25 cellular contexts compared by ENCODE assay signal in the genomic region with DNA sequence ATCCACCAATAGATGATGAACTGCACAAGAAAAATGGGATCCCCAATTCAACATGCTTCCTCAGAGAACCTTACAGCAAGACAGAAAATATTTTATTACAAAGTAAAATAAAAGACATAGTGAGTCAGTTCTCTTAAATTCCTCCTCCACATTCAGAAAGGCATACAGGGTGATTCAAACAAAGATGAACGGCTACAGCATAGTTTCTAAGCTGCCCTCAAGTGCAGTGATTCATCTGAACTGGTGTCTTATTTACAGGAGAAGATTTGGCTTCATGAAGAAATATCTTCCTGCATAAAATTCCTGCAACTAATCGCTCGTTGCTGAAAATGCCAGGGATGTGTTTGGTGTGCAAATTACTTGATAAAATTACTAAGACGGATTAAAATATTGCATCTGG.
DNase-seq lines count a peak whose midpoint lies in the region; ATAC-seq, FAIRE-seq and TF ChIP-seq lines count a peak whose summit lies in the region.
"Had no signal": no experiment of that assay in that cellular context is flagged by ENCODE, and none has a peak within 500 bp of the region (broad histone marks: within the 10 kb centered on the region; RNA-seq: fewer than 3 reads in every experiment).

No MANE protein-coding gene starts in this region.

- TF ChIP-seq POLR2A in HepG2 (IDR thresholded peaks at IDR 0.05; ENCODE audit: insufficient read depth in 1 of 2, low read depth in 2 of 2, low read length in 2 of 2): no peak

- H3K27ac ChIP-seq in HepG2 (ENCODE audit: extremely low read length, insufficient read depth, low read length): no peak overlapping the region
- H3K27ac ChIP-seq: BLaER1, hepatocyte, KMS-11, tibial artery had no signal

- no peak for ATAC-seq in GM21381 (IDR thresholded peaks at IDR 0.05; ENCODE audit: unreplicated experiment)
- no peak for ATAC-seq in HepG2
- ATAC-seq: HCT116, left ventricle myocardium superior, natural killer cell, sciatic nerve, T-helper 17 cell had no signal

- H3K9ac ChIP-seq in HepG2 (ENCODE audit: insufficient read depth, low read depth, low read length): no peak overlapping the region
- H3K9ac ChIP-seq: BLaER1, KMS-11 had no signal

- in situ Hi-C loops in HepG2 (cut with HindIII; ENCODE audit: extremely low pct_ligation_motif_present, low pct_unique_long_range_greater_than_20kb): no loop called here

- TF ChIP-seq CTCF in AG10803 (conservative IDR thresholded peaks at IDR 0.05; ENCODE audit: low read length) (no peak), HepG2 (CRISPR knock-in tag; IDR thresholded peaks at IDR 0.05) (no peak)

- no peaks in the 10 kb centered on the region for H4K20me1 ChIP-seq in HepG2 (ENCODE audit: insufficient read depth, low read length)
- H4K20me1 ChIP-seq: BLaER1 had no signal

- H3K79me2 ChIP-seq in HepG2 (ENCODE audit: insufficient read depth, low read length): no peaks in the 10 kb centered on the region
- H3K79me2 ChIP-seq: hepatocyte had no signal

- no peak for FAIRE-seq in HepG2 (lab: Jason Lieb, UNC)
- FAIRE-seq: endothelial cell of umbilical vein had no signal

- DNase-seq in AG10803 (ENCODE audit: low read depth): peak; percentile 78
- peak; percentile 72 for DNase-seq in LHCN-M2 (ENCODE audit: low read depth)
- DNase-seq in dedifferentiated amniotic fluid mesenchymal stem cell (ENCODE audit: extremely low spot score): peak; percentile 74
- DNase-seq in myocyte (ENCODE audit: low read depth): peak; percentile 38
- DNase-seq in mesenteric fat pad (ENCODE audit: low spot score): no peak
- DNase-seq in 8988T: no peak
- DNase-seq in HepG2 (ENCODE audit: low spot score): no peak
- DNase-seq: activated CD4-positive, CD25-positive, alpha-beta regulatory T cell treated with anti-CD3 and anti-CD28 coated beads, Interleukin-2, amount 50 U/mL, for 72 hours; activated CD8-positive, alpha-beta memory T cell treated with anti-CD3 and anti-CD28 coated beads, Interleukin-2, amount 50 U/mL, for 4 hours; activated naive CD4-positive, alpha-beta T cell treated with Interleukin-2 at 50 U/mL for 16 hours; cerebellar nuclear complex; left ventricle myocardium superior; natural killer cell; NCI-H1417; Right ventricle myocardium superior; stimulated activated CD4-positive, alpha-beta T cell treated with anti-CD3 and anti-CD28 coated beads, Interleukin-4, amount 100 ng/mL, for 4 hours; T-helper 17 cell; tibial artery had no signal

- POLR2A ChIA-PET in HepG2 (lab: Yijun Ruan, JAX): no interaction called here

- H3K4me1 ChIP-seq in HepG2 (ENCODE audit: insufficient read depth, low read length): no peaks in the 10 kb centered on the region
- H3K4me1 ChIP-seq: BLaER1, tibial artery had no signal

- no peak overlapping the region for H2AFZ ChIP-seq in HepG2 (ENCODE audit: low read length)
- H2AFZ ChIP-seq: hepatocyte had no signal

- no peak overlapping the region for H3K4me2 ChIP-seq in HepG2 (ENCODE audit: low read depth, low read length)
- H3K4me2 ChIP-seq: BLaER1, hepatocyte, KMS-11 had no signal

- intact Hi-C loops in HepG2 (cut with micrococcal nuclease; ENCODE audit: unreplicated experiment): no loop called here

- BruUV-seq in HepG2 (replicated peaks; lab: Mats Ljungman, UMichigan): no TSS peak

- CTCF ChIA-PET in HepG2 (lab: Yijun Ruan, JAX; ENCODE audit: low intra/inter-chr PET ratio, low total read pairs): no interaction called here

- TF ChIP-seq RAD21 in HepG2 (CRISPR knock-in tag; IDR thresholded peaks at IDR 0.05): no peak

- H3K9me3 ChIP-seq in HepG2 (ENCODE audit: low read length): no peaks in the 10 kb centered on the region
- H3K9me3 ChIP-seq: BLaER1, tibial artery had no signal

- TF ChIP-seq EP300 in HepG2 (IDR thresholded peaks at IDR 0.05; ENCODE audit: low read depth in 2 of 2, low read length in 2 of 2) (no peak), HepG2 (CRISPR knock-in tag; IDR thresholded peaks at IDR 0.05; ENCODE audit: borderline replicate concordance) (no peak)

- H3K27me3 ChIP-seq in HepG2 (ENCODE audit: control insufficient read depth in 1 of 2, insufficient read depth in 2 of 2, low read length in 2 of 2): no peaks in the 10 kb centered on the region
- H3K27me3 ChIP-seq: BLaER1, hepatocyte, tibial artery had no signal

- no peak overlapping the region for H3K4me3 ChIP-seq in AG10803 (ENCODE audit: low read length)
- no peak overlapping the region for H3K4me3 ChIP-seq in HepG2 (replicated peaks in 1 of 3; ENCODE audit: insufficient read depth in 1 of 3, low read depth in 2 of 3, low read length in 3 of 3)
- H3K4me3 ChIP-seq: BLaER1, hepatocyte, tibial artery had no signal

- H3K36me3 ChIP-seq in HepG2 (replicated peaks in 1 of 2; ENCODE audit: control insufficient read depth in 1 of 2, insufficient read depth in 2 of 2, low read length in 2 of 2): no peaks in the 10 kb centered on the region

- 62% methylated on average over 3 of the region's 4 CpGs for WGBS in HepG2 (ENCODE audit: low lambda C conversion rate)

TF ChIP-seq in HepG2, 621 proteins besides CTCF, POLR2A, EP300 and RAD21:
- TF ChIP-seq MEIS2 (CRISPR knock-in tag; IDR thresholded peaks at IDR 0.05): no peak
- TF ChIP-seq TRIM22 (IDR thresholded peaks at IDR 0.05): no peak
- no peak for TF ChIP-seq ZNF496 (CRISPR knock-in tag; IDR thresholded peaks at IDR 0.05; ENCODE audit: insufficient replicate concordance)
- TF ChIP-seq SAP130 (CRISPR knock-in tag; IDR thresholded peaks at IDR 0.05; ENCODE audit: low read depth): no peak
- no peak for TF ChIP-seq USF2 (IDR thresholded peaks at IDR 0.05; ENCODE audit: low read depth, low read length)
- no peak for TF ChIP-seq USF2 (CRISPR knock-in tag; IDR thresholded peaks at IDR 0.05; ENCODE audit: borderline replicate concordance)

Comparison
In these comparisons a context has a peak if more than half of its experiments do, and no peak if none do; other contexts are left out.
1. DNase-seq: peak in AG10803 (single experiment), LHCN-M2 (single experiment), dedifferentiated amniotic fluid mesenchymal stem cell (single experiment) and myocyte (single experiment); none in mesenteric fat pad (single experiment), 8988T (single experiment) and HepG2 (single experiment).